ENCODE assay signal across 19 cellular contexts in the genomic region with DNA sequence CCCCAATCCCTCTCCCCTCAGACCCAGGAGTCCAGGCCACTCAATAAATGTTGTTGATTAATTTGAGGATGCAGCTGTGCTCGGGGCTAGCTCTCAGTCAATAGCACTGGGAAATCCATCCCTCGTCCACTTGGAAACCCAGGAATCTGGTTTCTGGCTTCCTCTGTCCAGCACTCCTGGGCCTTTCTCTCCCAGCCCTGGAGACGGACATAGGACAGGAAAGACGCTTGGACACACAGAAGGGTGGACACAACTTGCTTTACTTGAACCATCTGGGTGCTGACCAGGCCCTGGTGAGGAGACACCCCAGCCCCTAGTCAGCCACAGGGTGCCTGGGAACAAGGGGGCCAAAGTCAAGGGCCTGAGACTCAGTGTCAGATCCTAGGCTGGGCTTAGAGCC. TPM values are rescaled to one million over a fixed set of nuclear protein-coding genes. Genes with fewer than 3 reads are reported as not detected.
"Had no signal": no experiment of that assay in that cellular context is flagged by ENCODE, and none has a peak within 500 bp of the region (broad histone marks: within the 10 kb centered on the region; RNA-seq: fewer than 3 reads in every experiment).

No MANE protein-coding gene starts in this region.

- H3K36me3 ChIP-seq: adrenal gland, pancreas, tibial artery, vagina had no signal

- H3K36me3 Mint-ChIP-seq: immature natural killer cell; stimulated activated memory B cell treated with anti-CD40 and anti-IgM and Interleukin-4, amounts not matched to agents 10 μg/mL and 1 μg/mL and 100 μg/mL, for 72 hours had no signal

- H3K9me3 ChIP-seq: adrenal gland, body of pancreas, pancreas, tibial artery, vagina had no signal

- H3K4me3 ChIP-seq: adrenal gland, body of pancreas, pancreas, tibial artery, vagina had no signal

- DNase-seq: activated CD4-positive, alpha-beta T cell treated with anti-CD3 and anti-CD28 coated beads, Interleukin-2, amount 10 ng/mL, durations not matched to agents 24 days and 14 days; activated naive CD4-positive, alpha-beta T cell treated with anti-CD3 and anti-CD28 coated beads, Interleukin-2, amount 50 U/mL, for 16 hours; activated T-cell treated with anti-CD3 and anti-CD28 coated beads for 4 hours; body of pancreas; cerebellar nuclear complex; dermis blood vessel endothelial cell; immature natural killer cell; mesenchymal stem cell; pancreas; T-helper 1 cell; tibial artery had no signal

- H3K4me3 Mint-ChIP-seq: activated CD4-positive, alpha-beta T cell treated with anti-CD3 and anti-CD28 coated beads, Interleukin-2, amount 10 ng/mL, durations not matched to agents 24 days and 14 days; endodermal cell; neural crest cell; stimulated activated memory B cell treated with anti-CD40 and anti-IgM and Interleukin-4, amounts not matched to agents 10 μg/mL and 1 μg/mL and 100 μg/mL, for 72 hours had no signal

- H3K27ac ChIP-seq: body of pancreas, pancreas, tibial artery, vagina had no signal

- H3K9me3 Mint-ChIP-seq: neural crest cell; stimulated activated memory B cell treated with anti-CD40 and anti-IgM and Interleukin-4, amounts not matched to agents 10 μg/mL and 1 μg/mL and 100 μg/mL, for 72 hours had no signal

- H3K27me3 ChIP-seq: vagina had no signal

- H3K27ac Mint-ChIP-seq: activated CD4-positive, alpha-beta T cell treated with anti-CD3 and anti-CD28 coated beads, Interleukin-2, amount 10 ng/mL, durations not matched to agents 24 days and 14 days; endodermal cell; immature natural killer cell; stimulated activated memory B cell treated with anti-CD40 and anti-IgM and Interleukin-4, amounts not matched to agents 10 μg/mL and 1 μg/mL and 100 μg/mL, for 72 hours; WTC11 had no signal

- ATAC-seq: body of pancreas; pancreas; stimulated activated memory B cell treated with anti-CD40 and anti-IgM and Interleukin-4, amounts not matched to agents 10 μg/mL and 1 μg/mL and 100 μg/mL, for 72 hours; WTC11 had no signal

- FAIRE-seq: pancreas had no signal

RNA-seq across cellular contexts. Expression of a gene that starts 0.9 kb away (rescaled TPM):
- total RNA-seq: activated CD4-positive, alpha-beta T cell treated with anti-CD3 and anti-CD28 coated beads, Interleukin-2, amount 10 ng/mL, durations not matched to agents 24 days and 14 days; activated CD8-positive, alpha-beta memory T cell treated with anti-CD3 and anti-CD28 coated beads for 36 hours; body of pancreas; dermis blood vessel endothelial cell; glomerular endothelial cell; vagina had no signal

RNA-seq across cellular contexts. Expression of a gene that starts 8.0 kb away (rescaled TPM):
- total RNA-seq: activated CD4-positive, alpha-beta T cell treated with anti-CD3 and anti-CD28 coated beads, Interleukin-2, amount 10 ng/mL, durations not matched to agents 24 days and 14 days; activated CD8-positive, alpha-beta memory T cell treated with anti-CD3 and anti-CD28 coated beads for 36 hours had no signal
- polyA plus RNA-seq: immature natural killer cell had no signal

RNA-seq across cellular contexts. Expression of a gene that starts 9.4 kb away (rescaled TPM):
- total RNA-seq: activated CD8-positive, alpha-beta memory T cell treated with anti-CD3 and anti-CD28 coated beads for 36 hours; body of pancreas; glomerular endothelial cell; neural crest cell had no signal
- polyA plus RNA-seq: immature natural killer cell had no signal

RNA-seq across cellular contexts. Expression of a gene that starts 21.7 kb away (rescaled TPM):
- total RNA-seq: activated CD4-positive, alpha-beta T cell treated with anti-CD3 and anti-CD28 coated beads, Interleukin-2, amount 10 ng/mL, durations not matched to agents 24 days and 14 days; activated CD8-positive, alpha-beta memory T cell treated with anti-CD3 and anti-CD28 coated beads for 36 hours; dermis blood vessel endothelial cell; endodermal cell; vagina had no signal
